In genomic region chr2:189440644-189440946, GRCh38 we compare ENCODE assay signal across 8 cellular contexts. TPM values are rescaled to one million over a fixed set of nuclear protein-coding genes. Genes with fewer than 3 reads are reported as not detected.
DNase-seq lines count a peak whose midpoint lies in the region; ATAC-seq, FAIRE-seq and TF ChIP-seq lines count a peak whose summit lies in the region.

No MANE protein-coding gene starts in this region.

- peak; percentile 1 to 2 for ATAC-seq in activated CD4-positive, CD25-positive, alpha-beta regulatory T cell treated with anti-CD3 and anti-CD28 coated beads, Interleukin-2, amount 50 U/mL, for 24 hours
- ATAC-seq in HG03175 (IDR thresholded peaks at IDR 0.05; ENCODE audit: unreplicated experiment) = peak; percentile 26
- ATAC-seq in left lobe of liver = peak; percentile 59

- H3K4me1 ChIP-seq in astrocyte (ENCODE audit: insufficient read depth, low read length) = peaks cover 13% of the 10 kb centered on the region
- H3K4me1 ChIP-seq in thyroid gland = peaks cover 9 to 16% of the 10 kb centered on the region in 2 donors

- no peaks in the 10 kb centered on the region for H3K9me3 Mint-ChIP-seq in astrocyte (ENCODE audit: unreplicated experiment)

- H3K4me3 Mint-ChIP-seq in astrocyte (ENCODE audit: unreplicated experiment) = no peak overlapping the region

- H3K9me3 ChIP-seq in astrocyte (ENCODE audit: insufficient read depth, low read depth, low read length) (no peaks in the 10 kb centered on the region), thyroid gland (no peaks in the 10 kb centered on the region)

- H4K20me1 ChIP-seq in astrocyte (ENCODE audit: insufficient read depth, low read length) = peaks cover 29% of the 10 kb centered on the region

- H3K9ac ChIP-seq in astrocyte (ENCODE audit: low read length) = peak overlapping the region; percentile 94

- TF ChIP-seq CTCF in astrocyte (IDR thresholded peaks at IDR 0.05; ENCODE audit: insufficient read depth, low read depth, low read length) = no peak
- TF ChIP-seq CTCF in thyroid gland (IDR thresholded peaks at IDR 0.05) = no peak

- H3K27me3 ChIP-seq in astrocyte (ENCODE audit: insufficient read depth, low read length) = no peaks in the 10 kb centered on the region
- no peaks in the 10 kb centered on the region for H3K27me3 ChIP-seq in thyroid gland

- no peaks in the 10 kb centered on the region for H3K27me3 Mint-ChIP-seq in astrocyte (ENCODE audit: low read depth, unreplicated experiment)

- H3K4me3 ChIP-seq in astrocyte (ENCODE audit: insufficient read depth, low read depth, low read length) = peak overlapping the region; percentile 96
- peak overlapping the region; percentile 63 to 78 (median 68) for H3K4me3 ChIP-seq in thyroid gland (replicated peaks in 1 of 3)

- H3K36me3 Mint-ChIP-seq in astrocyte (ENCODE audit: low read depth, unreplicated experiment) = no peaks in the 10 kb centered on the region

- peak overlapping the region; percentile 97 for H3K27ac Mint-ChIP-seq in astrocyte (ENCODE audit: unreplicated experiment)

- intact Hi-C loops in thyroid gland (cut with DNase I) = no loop called here

- peak overlapping the region; percentile 89 for H3K4me2 ChIP-seq in astrocyte (ENCODE audit: low read length)

- no peak for DNase-seq in activated CD4-positive, CD25-positive, alpha-beta regulatory T cell (lab: John Stamatoyannopoulos, UW)
- DNase-seq in astrocyte (ENCODE audit: low read depth) (no peak), left lobe of liver (ENCODE audit: low spot score) (no peak), thyroid gland (no peak), GOT3 (lab: John Stamatoyannopoulos, UW) (no peak), hepatic stellate cell (ENCODE audit: low spot score) (no peak)

- no peak for TF ChIP-seq POLR2A in thyroid gland (IDR thresholded peaks at IDR 0.05)

- H3K27ac ChIP-seq in astrocyte (ENCODE audit: low read depth, low read length) = peak overlapping the region; percentile 94
- H3K27ac ChIP-seq in thyroid gland = peak overlapping the region; percentile 89 to 97 (median 90)

- H3K79me2 ChIP-seq in astrocyte (ENCODE audit: insufficient read depth, low read length) = peaks cover 43% of the 10 kb centered on the region

- peak overlapping the region; percentile 93 for H2AFZ ChIP-seq in astrocyte (ENCODE audit: low read depth, low read length)

- H3K4me1 Mint-ChIP-seq in astrocyte (ENCODE audit: low read depth, unreplicated experiment) = peaks cover 2% of the 10 kb centered on the region

- FAIRE-seq in astrocyte (lab: Jason Lieb, UNC) = no peak

- 0% methylated on average over 8 of the region's 8 CpGs for WGBS in thyroid gland, 2 donors

- H3K36me3 ChIP-seq in astrocyte (ENCODE audit: insufficient read depth, low read length) = peaks cover 5% of the 10 kb centered on the region
- H3K36me3 ChIP-seq in thyroid gland = no peaks in the 10 kb centered on the region

RNA-seq across cellular contexts. Expression of gene WDR75, which starts 0.7 kb away (rescaled TPM):
- total RNA-seq in astrocyte (38.9 and 39.5 TPM in 2 replicates), left lobe of liver (9.0 TPM), thyroid gland (10 to 100 TPM; 23.0 to 75.2 (median 35.3) TPM)

Comparison
In these comparisons a context has a peak if more than half of its experiments do, and no peak if none do; other contexts are left out.
1. ATAC-seq: peak in every context shown above with its lines; median percentile 59 in left lobe of liver; 26 in HG03175; 2 in activated CD4-positive, CD25-positive, alpha-beta regulatory T cell treated with anti-CD3 and anti-CD28 coated beads, Interleukin-2, amount 50 U/mL, for 24 hours.